ENCODE assay signal across 13 cellular contexts in the genomic region with DNA sequence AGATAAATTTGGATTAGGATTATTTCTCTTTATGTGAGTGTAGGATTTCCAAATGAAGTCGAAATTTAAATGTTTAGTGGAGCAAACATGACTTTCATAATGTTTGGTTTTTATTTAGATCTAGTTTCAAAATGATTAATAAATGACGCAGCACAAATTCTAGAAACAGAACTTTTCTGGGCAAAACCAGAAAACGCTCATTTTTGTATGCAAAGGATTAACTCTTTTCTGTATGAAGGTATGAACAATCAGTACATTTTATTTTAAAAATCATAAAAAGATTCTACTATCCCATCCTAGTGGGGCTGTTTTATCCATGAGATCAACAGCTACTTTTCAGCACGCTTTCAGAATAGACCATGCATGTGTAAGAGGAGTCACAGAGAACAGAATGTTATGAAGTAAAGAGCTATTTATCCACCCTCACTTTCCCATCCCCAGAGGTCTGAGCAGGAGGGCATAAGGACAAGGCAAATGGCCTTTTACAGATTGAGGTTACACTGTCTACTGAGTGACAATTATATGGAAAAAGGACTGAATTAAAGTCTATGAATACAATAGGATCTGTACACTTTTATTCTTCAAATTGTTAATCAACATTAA.
DNase-seq lines count a peak whose midpoint lies in the region; ATAC-seq, FAIRE-seq and TF ChIP-seq lines count a peak whose summit lies in the region.
"Had no signal": no experiment of that assay in that cellular context is flagged by ENCODE, and none has a peak within 500 bp of the region (broad histone marks: within the 10 kb centered on the region; RNA-seq: fewer than 3 reads in every experiment).

No MANE protein-coding gene starts in this region.

- no peak for TF ChIP-seq POLR2A in GM12892 (IDR thresholded peaks at IDR 0.05; ENCODE audit: low read depth, low read length)

- H3K4me3 Mint-ChIP-seq in stimulated activated naive CD8-positive, alpha-beta T cell treated with anti-CD3 and anti-CD28 coated beads, Interleukin-15, amount 100 ng/mL, for 72 hours: no peak overlapping the region
- H3K4me3 Mint-ChIP-seq: activated B cell treated with CpG ODN at 0.5 μM for 24 hours; activated naive CD4-positive, alpha-beta T cell treated with anti-CD3 and anti-CD28 coated beads, Interleukin-2, amount 10 ng/mL, durations not matched to agents 7 days and 5 days had no signal

- H4K20me1 ChIP-seq in OCI-LY1 (ENCODE audit: insufficient read depth, low read length): no peaks in the 10 kb centered on the region

- no peak for TF ChIP-seq CTCF in OCI-LY1 (IDR thresholded peaks at IDR 0.05; ENCODE audit: low read length)

- no peaks in the 10 kb centered on the region for H3K27me3 Mint-ChIP-seq in stimulated activated naive CD8-positive, alpha-beta T cell treated with anti-CD3 and anti-CD28 coated beads, Interleukin-15, amount 100 ng/mL, for 72 hours
- H3K27me3 Mint-ChIP-seq: activated B cell treated with CpG ODN at 0.5 μM for 24 hours; activated naive CD4-positive, alpha-beta T cell treated with anti-CD3 and anti-CD28 coated beads, Interleukin-2, amount 10 ng/mL, durations not matched to agents 7 days and 5 days had no signal

- H3K9ac ChIP-seq in OCI-LY1 (ENCODE audit: low read length): peak overlapping the region; percentile 63

- peak; percentile 85 for FAIRE-seq in GM12892 (lab: Jason Lieb, UNC)
- FAIRE-seq: colon had no signal

- H3K79me2 ChIP-seq in OCI-LY1 (ENCODE audit: insufficient read depth, low read length): peaks cover 22% of the 10 kb centered on the region; the same call in 1 of the 2 replicates

- H3K4me3 ChIP-seq in OCI-LY1 (ENCODE audit: low read depth, low read length, poor library complexity, severe bottlenecking): no peak overlapping the region

- H3K27me3 ChIP-seq in OCI-LY1 (ENCODE audit: insufficient read depth, low read length): no peaks in the 10 kb centered on the region

- H3K4me1 ChIP-seq in OCI-LY1 (ENCODE audit: insufficient read depth, low read length, severe bottlenecking): peaks cover 56% of the 10 kb centered on the region

- DNase-seq in GM12892 (ENCODE audit: insufficient read length) (no peak), hepatic stellate cell (ENCODE audit: low spot score) (peak; percentile 9), NCI-H2196 treated with DMSO at 0.1 percent for 48 hours (lab: John Stamatoyannopoulos, UW; ENCODE audit: unreplicated experiment) (no peak), GM19238 (ENCODE audit: insufficient read length, low spot score) (no peak), DMS79 (lab: John Stamatoyannopoulos, UW) (no peak)
- no peak for DNase-seq in stimulated activated naive CD8-positive, alpha-beta T cell treated with anti-CD3 and anti-CD28 coated beads, Interleukin-15, amount 100 ng/mL, for 72 hours
- DNase-seq: activated B cell treated with CpG ODN at 0.5 μM for 24 hours; activated naive CD4-positive, alpha-beta T cell treated with anti-CD3 and anti-CD28 coated beads, Interleukin-2, amount 10 ng/mL, durations not matched to agents 7 days and 5 days; NCI-H226 had no signal

- H3K36me3 ChIP-seq in OCI-LY1 (ENCODE audit: insufficient read depth, low read length): peaks cover 7% of the 10 kb centered on the region; the same call in 1 of the 2 replicates

- H3K9me3 Mint-ChIP-seq in stimulated activated naive CD8-positive, alpha-beta T cell treated with anti-CD3 and anti-CD28 coated beads, Interleukin-15, amount 100 ng/mL, for 72 hours: peaks cover 13 to 15% of the 10 kb centered on the region in 2 donors

- no peaks in the 10 kb centered on the region for H3K9me2 ChIP-seq in OCI-LY1 (ENCODE audit: low read depth, low read length)

- H3K9me3 ChIP-seq in OCI-LY1 (ENCODE audit: low read length): peaks cover 8% of the 10 kb centered on the region

- H2AFZ ChIP-seq in OCI-LY1 (ENCODE audit: low read length): no peak overlapping the region

- H3K27ac Mint-ChIP-seq in stimulated activated naive CD8-positive, alpha-beta T cell treated with anti-CD3 and anti-CD28 coated beads, Interleukin-15, amount 100 ng/mL, for 72 hours: no peak overlapping the region
- H3K27ac Mint-ChIP-seq: activated B cell treated with CpG ODN at 0.5 μM for 24 hours; activated naive CD4-positive, alpha-beta T cell treated with anti-CD3 and anti-CD28 coated beads, Interleukin-2, amount 10 ng/mL, durations not matched to agents 7 days and 5 days had no signal

- peaks cover 19% of the 10 kb centered on the region for H3K4me1 Mint-ChIP-seq in stimulated activated naive CD8-positive, alpha-beta T cell treated with anti-CD3 and anti-CD28 coated beads, Interleukin-15, amount 100 ng/mL, for 72 hours
- H3K4me1 Mint-ChIP-seq: activated naive CD4-positive, alpha-beta T cell treated with anti-CD3 and anti-CD28 coated beads, Interleukin-2, amount 10 ng/mL, durations not matched to agents 7 days and 5 days had no signal

- no peaks in the 10 kb centered on the region for H3F3A ChIP-seq in OCI-LY1 (ENCODE audit: insufficient read depth, low read length)

- peak overlapping the region; percentile 95 for H3K27ac ChIP-seq in OCI-LY1 (ENCODE audit: low read depth, low read length, poor library complexity, severe bottlenecking)

- H3K4me2 ChIP-seq in OCI-LY1 (ENCODE audit: low read length): peak overlapping the region; percentile 52

- peak; percentile 43 for ATAC-seq in GM19463 (IDR thresholded peaks at IDR 0.05; ENCODE audit: unreplicated experiment)
- ATAC-seq in stimulated activated naive CD8-positive, alpha-beta T cell treated with anti-CD3 and anti-CD28 coated beads, Interleukin-15, amount 100 ng/mL, for 72 hours: no peak
- ATAC-seq: left lobe of liver had no signal
